8 cellular contexts compared by ENCODE assay signal in genomic region chr17:81393684-81394376, GRCh38. TPM values are rescaled to one million over a fixed set of nuclear protein-coding genes. Genes with fewer than 3 reads are reported as not detected.
DNase-seq lines count a peak whose midpoint lies in the region; ATAC-seq and TF ChIP-seq lines count a peak whose summit lies in the region.

No MANE protein-coding gene starts in this region.

- peak in 5 of 7 experiments; percentile 21 to 56 (median 29) for DNase-seq in CD8-positive, alpha-beta T cell
- peak; percentile 100 for DNase-seq in NCI-H69 (lab: John Stamatoyannopoulos, UW)
- DNase-seq in activated CD8-positive, alpha-beta memory T cell treated with anti-CD3 and anti-CD28 coated beads, Interleukin-2, amount 50 U/mL, for 48 hours = peak; percentile 95
- peak; percentile 100 for DNase-seq in fibroblast of pulmonary artery (ENCODE audit: low read depth)
- peak; percentile 100 for DNase-seq in myocyte (ENCODE audit: low read depth)

- H3K4me1 ChIP-seq in CD8-positive, alpha-beta T cell (ENCODE audit: insufficient read depth, low read length) = peaks cover 52% of the 10 kb centered on the region

- H3K27me3 ChIP-seq in CD8-positive, alpha-beta T cell (ENCODE audit: insufficient read depth, low read length) = peaks cover 65% of the 10 kb centered on the region

- no peak overlapping the region for H3K27ac Mint-ChIP-seq in CD8-positive, alpha-beta T cell
- H3K27ac Mint-ChIP-seq in stimulated activated naive CD8-positive, alpha-beta T cell treated with anti-CD3 and anti-CD28 coated beads, Interleukin-15, Interleukin-2, amounts not matched to agents 100 ng/mL and 50 ng/mL, for 24 hours = peak overlapping the region; percentile 68

- no peak for TF ChIP-seq CTCF in CD8-positive, alpha-beta T cell (IDR thresholded peaks at IDR 0.05)
- peak; percentile 16 for TF ChIP-seq CTCF in fibroblast of pulmonary artery (IDR thresholded peaks at IDR 0.05; ENCODE audit: low read length, missing control alignments)

- no peak overlapping the region for H3K4me3 Mint-ChIP-seq in CD8-positive, alpha-beta T cell
- H3K4me3 Mint-ChIP-seq in stimulated activated naive CD8-positive, alpha-beta T cell treated with anti-CD3 and anti-CD28 coated beads, Interleukin-15, Interleukin-2, amounts not matched to agents 100 ng/mL and 50 ng/mL, for 24 hours = peak overlapping the region; percentile 61

- no peak for ATAC-seq in CD8-positive, alpha-beta T cell
- peak; percentile 42 for ATAC-seq in HG03442 (IDR thresholded peaks at IDR 0.05; ENCODE audit: unreplicated experiment)
- ATAC-seq in HG03175 (IDR thresholded peaks at IDR 0.05; ENCODE audit: unreplicated experiment) = no peak

- no peaks in the 10 kb centered on the region for H3K9me3 ChIP-seq in CD8-positive, alpha-beta T cell (ENCODE audit: low read length)

- H3K9me3 Mint-ChIP-seq in CD8-positive, alpha-beta T cell = no peaks in the 10 kb centered on the region
- H3K9me3 Mint-ChIP-seq in stimulated activated naive CD8-positive, alpha-beta T cell treated with anti-CD3 and anti-CD28 coated beads, Interleukin-15, Interleukin-2, amounts not matched to agents 100 ng/mL and 50 ng/mL, for 24 hours = no peaks in the 10 kb centered on the region

- POLR2A ChIA-PET in CD8-positive, alpha-beta T cell (lab: Charles Lee) = no interaction called here

- intact Hi-C loops in CD8-positive, alpha-beta T cell (cut with DNase I, micrococcal nuclease) = loop anchor here in 1 of 2 experiments (10.0 kb wide), 1 partner anchor 121 kb away; the partner anchor contains the start of gene ACTG1

- peaks cover 51% of the 10 kb centered on the region for H3K27me3 Mint-ChIP-seq in CD8-positive, alpha-beta T cell (ENCODE audit: low read depth)
- peaks cover 50% of the 10 kb centered on the region for H3K27me3 Mint-ChIP-seq in stimulated activated naive CD8-positive, alpha-beta T cell treated with anti-CD3 and anti-CD28 coated beads, Interleukin-15, Interleukin-2, amounts not matched to agents 100 ng/mL and 50 ng/mL, for 24 hours

- no peak overlapping the region for H3K27ac ChIP-seq in CD8-positive, alpha-beta T cell (ENCODE audit: low read depth, low read length)

- CTCF ChIA-PET in CD8-positive, alpha-beta T cell (lab: Charles Lee) = no interaction called here

- H3K4me1 Mint-ChIP-seq in CD8-positive, alpha-beta T cell (ENCODE audit: low read depth) = peaks cover 27% of the 10 kb centered on the region
- peaks cover 25% of the 10 kb centered on the region for H3K4me1 Mint-ChIP-seq in stimulated activated naive CD8-positive, alpha-beta T cell treated with anti-CD3 and anti-CD28 coated beads, Interleukin-15, Interleukin-2, amounts not matched to agents 100 ng/mL and 50 ng/mL, for 24 hours (ENCODE audit: low read depth)

- no peaks in the 10 kb centered on the region for H3K36me3 ChIP-seq in CD8-positive, alpha-beta T cell (ENCODE audit: insufficient read depth, low read length)

- H3K4me3 ChIP-seq in CD8-positive, alpha-beta T cell (ENCODE audit: low read depth, low read length) = no peak overlapping the region
- peak overlapping the region; percentile 63 for H3K4me3 ChIP-seq in fibroblast of pulmonary artery (replicated peaks; ENCODE audit: low read depth, low read length)

- H3K36me3 Mint-ChIP-seq in CD8-positive, alpha-beta T cell = peaks cover under 1% of the 10 kb centered on the region
- no peaks in the 10 kb centered on the region for H3K36me3 Mint-ChIP-seq in stimulated activated naive CD8-positive, alpha-beta T cell treated with anti-CD3 and anti-CD28 coated beads, Interleukin-15, Interleukin-2, amounts not matched to agents 100 ng/mL and 50 ng/mL, for 24 hours (ENCODE audit: low read depth)

RNA-seq across cellular contexts. Expression of gene BAHCC1, which starts 1.4 kb away (rescaled TPM):
- under 1 TPM; 0.08 to 0.24 TPM for total RNA-seq in CD8-positive, alpha-beta T cell
- total RNA-seq in myocyte = 5.5 and 5.7 TPM in 2 replicates
- polyA plus RNA-seq in myocyte (2012) = 7.3 TPM

Comparison
In these comparisons a context has a peak if more than half of its experiments do, and no peak if none do; other contexts are left out.
1. DNase-seq: peak in every context shown above with its lines; median percentile 100 in NCI-H69; 100 in fibroblast of pulmonary artery; 100 in myocyte; 95 in activated CD8-positive, alpha-beta memory T cell treated with anti-CD3 and anti-CD28 coated beads, Interleukin-2, amount 50 U/mL, for 48 hours; 29 in CD8-positive, alpha-beta T cell.